ENCODE assay signal across 14 cellular contexts in the genomic region with DNA sequence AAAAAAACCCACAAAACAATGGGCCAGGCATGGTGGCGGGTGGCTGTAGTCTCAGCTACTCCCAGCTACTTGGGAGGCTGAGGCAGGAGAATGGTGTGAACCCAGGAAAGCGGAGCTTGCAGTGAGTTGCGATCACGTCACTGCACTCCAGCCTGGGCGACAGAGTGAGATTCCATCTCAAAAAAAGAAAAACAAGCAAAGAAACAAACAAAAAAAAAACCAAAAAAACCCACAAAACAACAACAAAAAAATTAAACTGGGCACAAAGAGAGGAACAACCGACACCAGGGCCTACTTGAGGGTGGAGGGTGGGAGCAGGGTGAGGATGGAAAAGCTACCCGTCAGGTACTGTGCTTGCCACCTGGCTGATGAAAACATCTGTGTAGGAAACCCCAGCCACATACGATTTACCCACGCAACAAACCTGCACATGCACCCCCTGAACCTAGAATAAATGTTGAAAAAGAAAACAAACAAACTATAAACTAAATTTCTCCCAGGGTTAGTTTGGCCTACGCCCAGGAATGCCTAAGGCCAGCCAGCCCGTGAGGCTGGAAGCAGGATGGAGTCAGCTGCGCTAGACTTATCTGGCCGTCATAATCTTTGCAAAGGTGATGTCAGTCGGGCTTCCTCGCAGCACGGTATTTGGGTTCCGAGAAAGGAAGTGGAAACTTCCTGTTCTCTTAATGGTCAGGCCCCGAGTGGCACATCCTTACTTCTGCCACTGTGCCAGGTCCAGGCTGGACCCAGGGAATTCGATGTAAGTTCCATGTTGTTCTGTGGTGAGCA. TPM values are rescaled to one million over a fixed set of nuclear protein-coding genes. Genes with fewer than 3 reads are reported as not detected.
DNase-seq lines count a peak whose midpoint lies in the region; ATAC-seq lines count a peak whose summit lies in the region.
"Had no signal": no experiment of that assay in that cellular context is flagged by ENCODE, and none has a peak within 500 bp of the region (broad histone marks: within the 10 kb centered on the region; RNA-seq: fewer than 3 reads in every experiment).

No MANE protein-coding gene starts in this region.

- H3K27ac Mint-ChIP-seq in activated CD8-positive, alpha-beta memory T cell treated with anti-CD3 and anti-CD28 coated beads, Interleukin-2, amount 10 ng/mL, durations not matched to agents 7 days and 5 days, result peak overlapping the region; percentile 42
- H3K27ac Mint-ChIP-seq in T-helper 17 cell, result peak overlapping the region; percentile 8
- H3K27ac Mint-ChIP-seq: stimulated activated naive CD8-positive, alpha-beta T cell treated with anti-CD3 and anti-CD28 coated beads, Interleukin-15, Interleukin-2, amounts not matched to agents 100 ng/mL and 50 ng/mL, for 24 hours had no signal

- H3K4me1 ChIP-seq in right cardiac atrium (ENCODE audit: control insufficient read depth, insufficient read depth, low read length) (peaks cover 10% of the 10 kb centered on the region), subcutaneous abdominal adipose tissue (ENCODE audit: control insufficient read depth in 5 of 5, insufficient read depth in 5 of 5, low read length in 5 of 5) (peaks cover 9 to 27% (median 18%) of the 10 kb centered on the region in 5 donors)

- H3K9me3 Mint-ChIP-seq in activated CD8-positive, alpha-beta memory T cell treated with anti-CD3 and anti-CD28 coated beads, Interleukin-2, amount 10 ng/mL, durations not matched to agents 7 days and 5 days (ENCODE audit: low read depth), result no peaks in the 10 kb centered on the region
- H3K9me3 Mint-ChIP-seq: neural crest cell; stimulated activated naive CD8-positive, alpha-beta T cell treated with anti-CD3 and anti-CD28 coated beads, Interleukin-15, Interleukin-2, amounts not matched to agents 100 ng/mL and 50 ng/mL, for 24 hours had no signal

- peaks cover 13% of the 10 kb centered on the region for H3K4me1 Mint-ChIP-seq in activated CD8-positive, alpha-beta memory T cell treated with anti-CD3 and anti-CD28 coated beads, Interleukin-2, amount 10 ng/mL, durations not matched to agents 7 days and 5 days
- H3K4me1 Mint-ChIP-seq in T-helper 17 cell, result peaks cover 16% of the 10 kb centered on the region

- H3K4me3 ChIP-seq in right cardiac atrium (ENCODE audit: low read length), result no peak overlapping the region
- H3K4me3 ChIP-seq in subcutaneous abdominal adipose tissue (ENCODE audit: low read depth in 1 of 5, low read length in 5 of 5), result no peak overlapping the region
- H3K4me3 ChIP-seq: A549 had no signal

- H3K27me3 ChIP-seq in right cardiac atrium (ENCODE audit: control insufficient read depth, insufficient read depth) (no peaks in the 10 kb centered on the region), subcutaneous abdominal adipose tissue (ENCODE audit: control insufficient read depth in 5 of 5, insufficient read depth in 4 of 5, low read length in 5 of 5) (peaks cover 0 to under 1% (median 0%) of the 10 kb centered on the region in 5 donors)

- peak overlapping the region; percentile 42 for H3K27ac ChIP-seq in right cardiac atrium (ENCODE audit: low read length)
- H3K27ac ChIP-seq in subcutaneous abdominal adipose tissue (ENCODE audit: low read depth, low read length), result peak overlapping the region; percentile 29
- H3K27ac ChIP-seq: A549 had no signal

- H3K9me3 ChIP-seq in T-helper 17 cell (ENCODE audit: control insufficient read depth, low read length, poor library complexity, severe bottlenecking) (no peaks in the 10 kb centered on the region), right cardiac atrium (ENCODE audit: control insufficient read depth, low read length) (no peaks in the 10 kb centered on the region), subcutaneous abdominal adipose tissue (ENCODE audit: control insufficient read depth in 5 of 5, low read length in 5 of 5) (no peaks in the 10 kb centered on the region)
- H3K9me3 ChIP-seq: A549 had no signal

- no peak overlapping the region for H3K4me3 Mint-ChIP-seq in activated CD8-positive, alpha-beta memory T cell treated with anti-CD3 and anti-CD28 coated beads, Interleukin-2, amount 10 ng/mL, durations not matched to agents 7 days and 5 days
- no peak overlapping the region for H3K4me3 Mint-ChIP-seq in T-helper 17 cell
- H3K4me3 Mint-ChIP-seq: neural crest cell; stimulated activated naive CD8-positive, alpha-beta T cell treated with anti-CD3 and anti-CD28 coated beads, Interleukin-15, Interleukin-2, amounts not matched to agents 100 ng/mL and 50 ng/mL, for 24 hours had no signal

- no peaks in the 10 kb centered on the region for H3K36me3 ChIP-seq in subcutaneous abdominal adipose tissue (ENCODE audit: control insufficient read depth in 5 of 5, insufficient read depth in 5 of 5, low read length in 5 of 5)

- no peaks in the 10 kb centered on the region for H3K36me3 Mint-ChIP-seq in activated CD8-positive, alpha-beta memory T cell treated with anti-CD3 and anti-CD28 coated beads, Interleukin-2, amount 10 ng/mL, durations not matched to agents 7 days and 5 days
- no peaks in the 10 kb centered on the region for H3K36me3 Mint-ChIP-seq in T-helper 17 cell (ENCODE audit: low read depth)

- ATAC-seq in activated CD8-positive, alpha-beta memory T cell treated with anti-CD3 and anti-CD28 coated beads, Interleukin-2, amount 10 ng/mL, durations not matched to agents 7 days and 5 days, result peak; percentile 61
- ATAC-seq in T-helper 17 cell, result peak; percentile 54
- peak; percentile 40 to 73 for ATAC-seq in right cardiac atrium
- ATAC-seq: A549 had no signal

- DNase-seq in activated CD8-positive, alpha-beta memory T cell treated with anti-CD3 and anti-CD28 coated beads, Interleukin-2, amount 10 ng/mL, durations not matched to agents 7 days and 5 days, result peak; percentile 52
- no peak for DNase-seq in activated CD8-positive, alpha-beta memory T cell treated with anti-CD3 and anti-CD28 coated beads, Interleukin-2, amount 50 U/mL, for 4 hours
- DNase-seq in T-helper 17 cell (no peak), right cardiac atrium (peak in 2 of 3 donors; percentile 55 to 64), OCI-M1 (lab: John Stamatoyannopoulos, UW) (no peak), SIG-M5 treated with dmso at 0.1 percent for 504 hours (lab: John Stamatoyannopoulos, UW; ENCODE audit: unreplicated experiment) (no peak), UCSD-AML1 (lab: John Stamatoyannopoulos, UW; ENCODE audit: unreplicated experiment) (no peak)
- DNase-seq: NCI-H1105, NCI-H526 treated with DMSO at 0.1 percent for 48 hours had no signal

- 59% methylated on average over 19 of the region's 19 CpGs for WGBS in right cardiac atrium

- intact Hi-C loops in right cardiac atrium (cut with DNase I), result no loop called here

- peaks cover 2% of the 10 kb centered on the region for H3K27me3 Mint-ChIP-seq in activated CD8-positive, alpha-beta memory T cell treated with anti-CD3 and anti-CD28 coated beads, Interleukin-2, amount 10 ng/mL, durations not matched to agents 7 days and 5 days
- no peaks in the 10 kb centered on the region for H3K27me3 Mint-ChIP-seq in T-helper 17 cell
- H3K27me3 Mint-ChIP-seq: stimulated activated naive CD8-positive, alpha-beta T cell treated with anti-CD3 and anti-CD28 coated beads, Interleukin-15, Interleukin-2, amounts not matched to agents 100 ng/mL and 50 ng/mL, for 24 hours had no signal

- CTCF ChIA-PET in activated CD8-positive, alpha-beta memory T cell treated with anti-CD3 and anti-CD28 coated beads, Interleukin-2, amount 10 ng/mL, durations not matched to agents 7 days and 5 days (lab: Charles Lee), result no interaction called here

- H3K9ac ChIP-seq in subcutaneous abdominal adipose tissue (ENCODE audit: low read length in 5 of 5), result no peak overlapping the region

RNA-seq across cellular contexts. Expression of gene CYB5R3, which starts 21.9 kb away (rescaled TPM):
- total RNA-seq in activated CD8-positive, alpha-beta memory T cell treated with anti-CD3 and anti-CD28 coated beads, Interleukin-2, amount 10 ng/mL, durations not matched to agents 7 days and 5 days, result 10 to 100 TPM; 66.2 to 66.8 TPM
- total RNA-seq in T-helper 17 cell (10 to 100 TPM; 44.8 to 80.7 TPM), right cardiac atrium (100 to 1,000 TPM; 343 to 487 (median 377) TPM)
- 322 TPM for polyA plus RNA-seq in right cardiac atrium

RNA-seq across cellular contexts. Expression of gene ATP5MGL, which starts 30.7 kb away (rescaled TPM):
- 1 to 10 TPM in 1 of 2 experiments, under 1 TPM in 1; 0.68 to 1.0 TPM for total RNA-seq in activated CD8-positive, alpha-beta memory T cell treated with anti-CD3 and anti-CD28 coated beads, Interleukin-2, amount 10 ng/mL, durations not matched to agents 7 days and 5 days
- total RNA-seq in T-helper 17 cell (1 to 10 TPM; 3.9 to 4.5 TPM), right cardiac atrium (1 to 10 TPM in 1 of 4 donors, under 1 TPM in 2, not detected in 1; 0.40 to 1.1 (median 0.47) TPM)
- polyA plus RNA-seq in right cardiac atrium, result 0.16 TPM
- total RNA-seq: epithelial cell of proximal tubule had no signal
- polyA plus RNA-seq: A549 had no signal

RNA-seq across cellular contexts. Expression of gene A4GALT, which starts 49.6 kb away (rescaled TPM):
- under 1 TPM; 0.52 to 0.61 TPM for total RNA-seq in activated CD8-positive, alpha-beta memory T cell treated with anti-CD3 and anti-CD28 coated beads, Interleukin-2, amount 10 ng/mL, durations not matched to agents 7 days and 5 days
- total RNA-seq in T-helper 17 cell, result not detected
- 100 to 1,000 TPM in 1 of 4 donors, 10 to 100 TPM in 3; 74.3 to 103 (median 86.8) TPM for total RNA-seq in right cardiac atrium
- polyA plus RNA-seq in right cardiac atrium, result 66.3 TPM

RNA-seq across cellular contexts. Expression of gene POLDIP3, which starts 56.4 kb away (rescaled TPM):
- 10 to 100 TPM; 81.8 to 82.7 TPM for total RNA-seq in activated CD8-positive, alpha-beta memory T cell treated with anti-CD3 and anti-CD28 coated beads, Interleukin-2, amount 10 ng/mL, durations not matched to agents 7 days and 5 days
- 10 to 100 TPM; 70.3 to 71.2 TPM for total RNA-seq in T-helper 17 cell
- 10 to 100 TPM; 33.2 to 44.7 (median 38.7) TPM for total RNA-seq in right cardiac atrium
- polyA plus RNA-seq in right cardiac atrium, result 20.8 TPM

Comparison
In these comparisons a context has a peak if more than half of its experiments do, and no peak if none do; other contexts are left out.
1. DNase-seq: peak in activated CD8-positive, alpha-beta memory T cell treated with anti-CD3 and anti-CD28 coated beads, Interleukin-2, amount 10 ng/mL, durations not matched to agents 7 days and 5 days (single experiment) and right cardiac atrium (2 of 3); none in activated CD8-positive, alpha-beta memory T cell treated with anti-CD3 and anti-CD28 coated beads, Interleukin-2, amount 50 U/mL, for 4 hours (single experiment), T-helper 17 cell (0 of 3), OCI-M1 (single experiment), SIG-M5 treated with dmso at 0.1 percent for 504 hours (single experiment) and UCSD-AML1 (single experiment).
2. RNA of gene CYB5R3, which starts 21.9 kb away (total RNA-seq): 343 to 487 TPM in right cardiac atrium; 44.8 to 80.7 TPM in T-helper 17 cell and 66.2 to 66.8 TPM in activated CD8-positive, alpha-beta memory T cell treated with anti-CD3 and anti-CD28 coated beads, Interleukin-2, amount 10 ng/mL, durations not matched to agents 7 days and 5 days; every median in the first group is over 4 times any median in the second.
3. RNA of gene A4GALT, which starts 49.6 kb away (total RNA-seq): 74.3 to 103 TPM in right cardiac atrium; 0.52 to 0.61 TPM in activated CD8-positive, alpha-beta memory T cell treated with anti-CD3 and anti-CD28 coated beads, Interleukin-2, amount 10 ng/mL, durations not matched to agents 7 days and 5 days and not detected in T-helper 17 cell; every median in the first group is over 10 times any median in the second.
4. Peak in every context shown above with its lines, with median percentiles within 50 percentile points of each other: ATAC-seq.